ENCODE assay signal across 22 cellular contexts in genomic region chr20:22722840-22723239, GRCh38.
"Had no signal": no experiment of that assay in that cellular context is flagged by ENCODE, and none has a peak within 500 bp of the region (broad histone marks: within the 10 kb centered on the region; RNA-seq: fewer than 3 reads in every experiment).

No MANE protein-coding gene starts in this region.

- H3K4me3 ChIP-seq: cardiac muscle cell, esophagus muscularis mucosa, gastrocnemius medialis, mucosa of descending colon, neural progenitor cell, psoas muscle, smooth muscle cell, testis, tibial nerve had no signal

- H3K27ac Mint-ChIP-seq: dendritic cell treated with granulocyte-macrophage colony-stimulating factor and Interleukin-4, amounts not matched to agents 40 ng/mL and 50 ng/mL, for 4 days; effector memory CD8-positive, alpha-beta T cell; naive thymus-derived CD8-positive, alpha-beta T cell; neural progenitor cell; stimulated activated effector memory CD8-positive, alpha-beta T cell treated with anti-CD3 and anti-CD28 coated beads, Interleukin-12 subunit alpha, Interleukin-12 subunit beta, amount 100 ng/mL, for 72 hours; stimulated activated naive CD8-positive, alpha-beta T cell treated with anti-CD3 and anti-CD28 coated beads, Interleukin-15, Interleukin-2, amounts not matched to agents 100 ng/mL and 50 ng/mL, for 24 hours had no signal

- H3K9me3 Mint-ChIP-seq: dendritic cell treated with granulocyte-macrophage colony-stimulating factor and Interleukin-4, amounts not matched to agents 40 ng/mL and 50 ng/mL, for 4 days; naive thymus-derived CD8-positive, alpha-beta T cell; neural progenitor cell; stimulated activated naive CD8-positive, alpha-beta T cell treated with anti-CD3 and anti-CD28 coated beads, Interleukin-15, Interleukin-2, amounts not matched to agents 100 ng/mL and 50 ng/mL, for 24 hours had no signal

- ATAC-seq: effector memory CD8-positive, alpha-beta T cell; gastrocnemius medialis; mucosa of descending colon; naive thymus-derived CD8-positive, alpha-beta T cell; psoas muscle; stimulated activated effector memory CD8-positive, alpha-beta T cell treated with anti-CD3 and anti-CD28 coated beads, Interleukin-12 subunit alpha, Interleukin-12 subunit beta, amount 100 ng/mL, for 72 hours had no signal

- H3K4me3 Mint-ChIP-seq: dendritic cell treated with granulocyte-macrophage colony-stimulating factor and Interleukin-4, amounts not matched to agents 40 ng/mL and 50 ng/mL, for 4 days; effector memory CD8-positive, alpha-beta T cell; naive thymus-derived CD8-positive, alpha-beta T cell; neural progenitor cell; stimulated activated effector memory CD8-positive, alpha-beta T cell treated with anti-CD3 and anti-CD28 coated beads, Interleukin-12 subunit alpha, Interleukin-12 subunit beta, amount 100 ng/mL, for 72 hours; stimulated activated naive CD8-positive, alpha-beta T cell treated with anti-CD3 and anti-CD28 coated beads, Interleukin-15, Interleukin-2, amounts not matched to agents 100 ng/mL and 50 ng/mL, for 24 hours had no signal

- H2AFZ ChIP-seq: neural progenitor cell, parathyroid adenoma had no signal

- H3K36me3 ChIP-seq: cardiac muscle cell, esophagus muscularis mucosa, gastrocnemius medialis, neural progenitor cell, tibial nerve had no signal

- H3K4me1 Mint-ChIP-seq: naive thymus-derived CD8-positive, alpha-beta T cell; neural progenitor cell; stimulated activated effector memory CD8-positive, alpha-beta T cell treated with anti-CD3 and anti-CD28 coated beads, Interleukin-12 subunit alpha, Interleukin-12 subunit beta, amount 100 ng/mL, for 72 hours had no signal

- H3K79me2 ChIP-seq: parathyroid adenoma had no signal

- H3K36me3 Mint-ChIP-seq: naive thymus-derived CD8-positive, alpha-beta T cell; neural progenitor cell; stimulated activated effector memory CD8-positive, alpha-beta T cell treated with anti-CD3 and anti-CD28 coated beads, Interleukin-12 subunit alpha, Interleukin-12 subunit beta, amount 100 ng/mL, for 72 hours had no signal

- H3K4me2 ChIP-seq: neural progenitor cell, smooth muscle cell had no signal

- H3K9ac ChIP-seq: neural progenitor cell, parathyroid adenoma had no signal

- H3K9me3 ChIP-seq: esophagus muscularis mucosa, gastrocnemius medialis, mucosa of descending colon, psoas muscle, testis, tibial nerve had no signal

- H3K27me3 ChIP-seq: cardiac muscle cell, gastrocnemius medialis, neural progenitor cell, testis, tibial nerve had no signal

- H3K4me1 ChIP-seq: gastrocnemius medialis, neural progenitor cell, parathyroid adenoma, psoas muscle had no signal

- H3K27ac ChIP-seq: cardiac muscle cell, epithelial cell of prostate, esophagus muscularis mucosa, gastrocnemius medialis, neural progenitor cell, parathyroid adenoma, psoas muscle, testis, tibial nerve had no signal

- DNase-seq: cerebellar nuclear complex; effector memory CD8-positive, alpha-beta T cell; gastrocnemius medialis; kidney; left cardiac atrium; mammary epithelial cell; mucosa of descending colon; naive thymus-derived CD8-positive, alpha-beta T cell; occipital lobe; psoas muscle; stimulated activated CD4-positive, alpha-beta T cell treated with anti-CD3 and anti-CD28 coated beads, Interleukin-2, amount 100 ng/mL, for 48 hours; testis had no signal

- H3K27me3 Mint-ChIP-seq: dendritic cell treated with granulocyte-macrophage colony-stimulating factor and Interleukin-4, amounts not matched to agents 40 ng/mL and 50 ng/mL, for 4 days; effector memory CD8-positive, alpha-beta T cell; stimulated activated naive CD8-positive, alpha-beta T cell treated with anti-CD3 and anti-CD28 coated beads, Interleukin-15, Interleukin-2, amounts not matched to agents 100 ng/mL and 50 ng/mL, for 24 hours had no signal
